ENCODE assay signal across 8 cellular contexts in the genomic region with DNA sequence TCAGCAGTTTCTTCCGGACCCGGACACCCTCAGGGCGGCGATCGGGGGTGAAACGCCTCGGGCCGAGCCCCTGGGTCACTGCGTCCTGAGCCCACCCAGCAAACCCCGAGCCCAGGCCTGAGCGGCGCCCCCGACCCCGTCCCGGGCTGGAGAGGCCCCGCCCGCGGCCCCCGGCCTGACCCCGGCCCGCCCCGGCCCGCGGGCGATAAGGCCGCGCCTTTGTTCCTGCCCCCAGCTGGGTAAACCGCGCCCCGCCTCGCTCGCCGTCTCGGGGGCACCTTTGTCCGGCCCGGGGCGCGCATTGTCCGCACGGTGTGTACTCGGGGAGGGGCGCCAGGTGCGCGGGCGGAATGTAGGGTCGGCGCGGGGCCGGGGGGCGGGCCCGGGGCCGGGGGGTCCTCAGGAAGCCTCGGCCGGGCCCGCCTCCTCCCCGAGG. TPM values are rescaled to one million over a fixed set of nuclear protein-coding genes. Genes with fewer than 3 reads are reported as not detected.
DNase-seq lines count a peak whose midpoint lies in the region; ATAC-seq and TF ChIP-seq lines count a peak whose summit lies in the region.

No MANE protein-coding gene starts in this region.

- H3K27me3 ChIP-seq in psoas muscle (ENCODE audit: insufficient read depth in 3 of 3, low read length in 2 of 3), result peaks cover 0 to 93% (median 36%) of the 10 kb centered on the region in 3 donors

- in situ Hi-C loops in GM13977 (cut with MboI; ENCODE audit: low pct_unique_long_range_greater_than_20kb, low sequenced_read_pairs, unreplicated experiment), result loop anchor here (25.0 kb wide), 2 partner anchors 1212 to 1537 kb away; a partner anchor contains a TSS

- no peaks in the 10 kb centered on the region for H3K36me3 ChIP-seq in psoas muscle (ENCODE audit: insufficient read depth in 1 of 2, low read depth in 1 of 2)

- no peaks in the 10 kb centered on the region for H3K9me3 ChIP-seq in psoas muscle

- intact Hi-C loops in psoas muscle (cut with DNase I), result no loop called here

- TF ChIP-seq CTCF in GM13977 (IDR thresholded peaks at IDR 0.05; ENCODE audit: extremely low read depth, insufficient read depth, missing control alignments) (no peak), psoas muscle (IDR thresholded peaks at IDR 0.05) (no peak)

- H3K4me3 ChIP-seq in psoas muscle, result peak overlapping the region; percentile 52

- peaks cover 23% of the 10 kb centered on the region for H3K4me1 ChIP-seq in psoas muscle

- peak; percentile 34 for ATAC-seq in esophagus mucosa
- ATAC-seq in psoas muscle, result no peak
- no peak for ATAC-seq in GM21825 (IDR thresholded peaks at IDR 0.05; ENCODE audit: unreplicated experiment)
- ATAC-seq in HG02642 (IDR thresholded peaks at IDR 0.05; ENCODE audit: poor library complexity, unreplicated experiment), result no peak
- no peak for ATAC-seq in GM19395 (IDR thresholded peaks at IDR 0.05; ENCODE audit: unreplicated experiment)

- DNase-seq in GM13977 (ENCODE audit: low spot score) (peak; percentile 69), HuH-7 (ENCODE audit: low spot score) (peak; percentile 69), psoas muscle (no peak), hypothalamus (lab: John Stamatoyannopoulos, UW) (no peak)

- 3 to 7% (median 6%) methylated on average over 26 to 56 of the region's 56 CpGs for WGBS in psoas muscle, 3 donors

- no peak overlapping the region for H3K27ac ChIP-seq in psoas muscle

RNA-seq across cellular contexts. Expression of a gene that starts 10.8 kb away (rescaled TPM):
- 0.12 TPM for total RNA-seq in esophagus mucosa
- not detected for total RNA-seq in psoas muscle
- polyA plus RNA-seq in psoas muscle, result not detected

RNA-seq across cellular contexts. Expression of a gene that starts 50.1 kb away (rescaled TPM):
- total RNA-seq in esophagus mucosa (11.9 TPM), psoas muscle (10 to 100 TPM; 14.0 to 20.5 (median 16.7) TPM)
- polyA plus RNA-seq in psoas muscle, result 10 to 100 TPM in 2 of 3 donors, 1 to 10 TPM in 1; 8.2 to 17.8 (median 14.7) TPM

Comparison
In these comparisons a context has a peak if more than half of its experiments do, and no peak if none do; other contexts are left out.
1. DNase-seq: peak in GM13977 (single experiment) and HuH-7 (single experiment); none in psoas muscle (0 of 2) and hypothalamus (0 of 51).